ENCODE assay signal across 9 cellular contexts in genomic region chr5:119274024-119274766, GRCh38.
DNase-seq lines count a peak whose midpoint lies in the region; ATAC-seq, FAIRE-seq and TF ChIP-seq lines count a peak whose summit lies in the region.
"Had no signal": no experiment of that assay in that cellular context is flagged by ENCODE, and none has a peak within 500 bp of the region (broad histone marks: within the 10 kb centered on the region; RNA-seq: fewer than 3 reads in every experiment).

No MANE protein-coding gene starts in this region.

- TF ChIP-seq EP300 in upper lobe of left lung (IDR thresholded peaks at IDR 0.05): no peak

- peaks cover 44% of the 10 kb centered on the region for H3K4me1 ChIP-seq in keratinocyte (ENCODE audit: control insufficient read depth, extremely low read depth, insufficient read depth, low read length)
- peaks cover 20 to 53% (median 43%) of the 10 kb centered on the region in 4 donors for H3K4me1 ChIP-seq in upper lobe of left lung
- H3K4me1 ChIP-seq: BE2C had no signal

- peaks cover 20% of the 10 kb centered on the region for H3K36me3 Mint-ChIP-seq in T-cell

- no peaks in the 10 kb centered on the region for H3K9me1 ChIP-seq in keratinocyte (ENCODE audit: control insufficient read depth, extremely low read depth, insufficient read depth, low read length)

- peak; percentile 67 for DNase-seq in activated effector memory CD4-positive, alpha-beta T cell treated with anti-CD3 and anti-CD28 coated beads, Interleukin-2, amount 50 U/mL, for 16 hours
- DNase-seq in activated effector memory CD4-positive, alpha-beta T cell treated with Interleukin-2 at 50 U/mL for 16 hours: no peak
- DNase-seq in T-cell (no peak), keratinocyte (ENCODE audit: low read depth, low spot score) (peak; percentile 81), upper lobe of left lung (no peak), NCI-H1436 treated with DMSO at 0.1 percent for 48 hours (lab: John Stamatoyannopoulos, UW) (no peak), SHP77 (lab: John Stamatoyannopoulos, UW) (no peak), 8988T (no peak)
- DNase-seq: BE2C had no signal

- 52 to 62% methylated on average over 5 of the region's 5 CpGs for WGBS in upper lobe of left lung, 2 donors

- H3K27me3 ChIP-seq in keratinocyte (ENCODE audit: control insufficient read depth, extremely low read depth, insufficient read depth, low read length) (no peaks in the 10 kb centered on the region), upper lobe of left lung (no peaks in the 10 kb centered on the region)
- H3K27me3 ChIP-seq: BE2C had no signal

- peak overlapping the region; percentile 70 for H3K9ac ChIP-seq in keratinocyte (ENCODE audit: control insufficient read depth, extremely low read depth, insufficient read depth, low read length)

- peaks cover 0 to 2% of the 10 kb centered on the region in 2 donors for H3K27me3 Mint-ChIP-seq in T-cell

- TF ChIP-seq CTCF in keratinocyte (optimal IDR thresholded peaks at IDR 0.05 in 1 of 3, IDR thresholded peaks at IDR 0.05 in 1 of 3, conservative IDR thresholded peaks at IDR 0.05 in 1 of 3; ENCODE audit: extremely low read depth in 1 of 3, insufficient read depth in 2 of 3, low read length in 3 of 3) (no peak), upper lobe of left lung (IDR thresholded peaks at IDR 0.05) (no peak)

- peak; percentile 97 for FAIRE-seq in keratinocyte (lab: Jason Lieb, UNC)

- H3K36me3 ChIP-seq in keratinocyte (ENCODE audit: control insufficient read depth in 2 of 2, extremely low read depth in 1 of 2, insufficient read depth in 2 of 2, low read length in 2 of 2) (no peaks in the 10 kb centered on the region), upper lobe of left lung (no peaks in the 10 kb centered on the region)
- H3K36me3 ChIP-seq: BE2C had no signal

- H3K4me2 ChIP-seq in keratinocyte (ENCODE audit: control insufficient read depth, extremely low read depth, insufficient read depth, low read depth, low read length): peak overlapping the region; percentile 85

- peaks cover 85 to 94% (median 93%) of the 10 kb centered on the region in 3 donors for H3K4me1 Mint-ChIP-seq in T-cell

- no peak for TF ChIP-seq POLR2A in upper lobe of left lung (IDR thresholded peaks at IDR 0.05)

- peak overlapping the region; percentile 95 for H3K27ac ChIP-seq in keratinocyte (ENCODE audit: control insufficient read depth, insufficient read depth, low read length)
- peak overlapping the region; percentile 1 to 66 (median 38) for H3K27ac ChIP-seq in upper lobe of left lung

- POLR2A ChIA-PET in T-cell (lab: Charles Lee): interaction anchor here (0.6 to 1.5 kb wide), 9 partner anchors 10 to 84 kb away, joined by 3 to 6 read pairs (median 3); no protein-coding TSS in a partner anchor

- H3K9me3 Mint-ChIP-seq in T-cell: no peaks in the 10 kb centered on the region

- dilution Hi-C loops in keratinocyte (cut with MboI; ENCODE audit: extremely low pct_ligation_motif_present, low sequenced_read_pairs): no loop called here

- H3K4me3 Mint-ChIP-seq in T-cell: peak overlapping the region; percentile 64 to 100 (median 98)

- H3K9me3 ChIP-seq in keratinocyte (ENCODE audit: control insufficient read depth, low read depth, low read length): no peaks in the 10 kb centered on the region
- no peaks in the 10 kb centered on the region for H3K9me3 ChIP-seq in upper lobe of left lung
- H3K9me3 ChIP-seq: BE2C had no signal

- H3K27ac Mint-ChIP-seq in T-cell: peak overlapping the region; percentile 97 to 99

- H3K4me3 ChIP-seq in keratinocyte (ENCODE audit: control insufficient read depth in 2 of 3, extremely low read depth in 1 of 3, insufficient read depth in 2 of 3, low read depth in 1 of 3, low read length in 3 of 3) (peak overlapping the region in 2 of 3 experiments; percentile 23 to 26), upper lobe of left lung (no peak overlapping the region)

- CTCF ChIA-PET in T-cell (lab: Charles Lee): interaction anchor here (0.6 to 2.5 kb wide), 13 partner anchors 9 to 808 kb away, joined by 3 to 12 read pairs (median 4); no protein-coding TSS in a partner anchor

- peak in 1 of 4 experiments; percentile 2 for ATAC-seq in T-cell (replicated peaks in 1 of 4)
- no peak for ATAC-seq in upper lobe of left lung (ENCODE audit: low FRiP score in 2 of 2)

- H2AFZ ChIP-seq in keratinocyte (ENCODE audit: control insufficient read depth, low read length): no peak overlapping the region

- H3K79me2 ChIP-seq in keratinocyte (ENCODE audit: control insufficient read depth, insufficient read depth, low read length): peaks cover 9% of the 10 kb centered on the region

- peaks cover 2% of the 10 kb centered on the region for H4K20me1 ChIP-seq in keratinocyte (ENCODE audit: control insufficient read depth, extremely low read depth, insufficient read depth, low read length)

Comparison
In these comparisons a context has a peak if more than half of its experiments do, and no peak if none do; other contexts are left out.
1. DNase-seq: peak in activated effector memory CD4-positive, alpha-beta T cell treated with anti-CD3 and anti-CD28 coated beads, Interleukin-2, amount 50 U/mL, for 16 hours (single experiment) and keratinocyte (single experiment); none in activated effector memory CD4-positive, alpha-beta T cell treated with Interleukin-2 at 50 U/mL for 16 hours (single experiment), T-cell (0 of 34), upper lobe of left lung (0 of 2), NCI-H1436 treated with DMSO at 0.1 percent for 48 hours (single experiment), SHP77 (0 of 2) and 8988T (single experiment).
2. H3K4me3 ChIP-seq: peak in keratinocyte (2 of 3); none in upper lobe of left lung (0 of 4).